Comparison of ENCODE assay signal across 17 cellular contexts in the genomic region with DNA sequence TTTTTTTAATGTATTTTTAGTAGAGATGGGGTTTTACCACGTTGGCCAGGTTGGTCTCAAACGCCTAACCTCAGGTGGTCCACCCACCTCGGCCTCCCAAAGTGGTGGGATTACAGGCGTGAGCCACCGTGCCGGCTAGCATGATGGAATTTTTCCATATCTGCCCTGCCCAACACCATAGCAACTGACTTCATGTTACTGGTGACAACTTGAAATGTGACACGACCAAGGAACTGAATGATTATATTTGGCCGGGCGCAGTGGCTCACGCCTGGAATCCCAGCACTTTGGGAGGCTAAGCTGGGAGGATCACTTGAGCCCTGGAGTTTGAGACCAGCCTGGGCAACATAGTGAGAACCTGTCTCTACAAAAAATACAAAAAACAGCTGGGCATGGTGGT. TPM values are rescaled to one million over a fixed set of nuclear protein-coding genes. Genes with fewer than 3 reads are reported as not detected.
"Had no signal": no experiment of that assay in that cellular context is flagged by ENCODE, and none has a peak within 500 bp of the region (broad histone marks: within the 10 kb centered on the region; RNA-seq: fewer than 3 reads in every experiment).

No MANE protein-coding gene starts in this region.

RNA-seq across cellular contexts. Expression of a gene that starts 17.0 kb away (rescaled TPM):
- total RNA-seq: activated B cell treated with CpG ODN at 0.5 μM for 24 hours; activated CD4-positive, alpha-beta memory T cell treated with anti-CD3 and anti-CD28 coated beads for 36 hours; activated CD4-positive, alpha-beta T cell treated with anti-CD3 and anti-CD28 coated beads, Interleukin-2, amount 10 ng/mL, durations not matched to agents 24 days and 14 days; activated CD8-positive, alpha-beta memory T cell treated with anti-CD3 and anti-CD28 coated beads for 36 hours; activated CD8-positive, alpha-beta T cell treated with anti-CD3 and anti-CD28 coated beads for 36 hours; activated naive CD4-positive, alpha-beta T cell treated with anti-CD3 and anti-CD28 coated beads for 36 hours; activated naive CD4-positive, alpha-beta T cell treated with anti-CD3 and anti-CD28 coated beads, Interleukin-2, amount 50 U/mL, for 72 hours; activated naive CD8-positive, alpha-beta T cell treated with anti-CD3 and anti-CD28 coated beads for 36 hours; activated T-cell treated with anti-CD3 and anti-CD28 coated beads, Interleukin-2, amount 50 U/mL, for 4 hours; activated T-cell treated with anti-CD3 and anti-CD28 coated beads, Interleukin-2, amount 50 U/mL, for 72 hours; activated T-helper 1 cell treated with anti-CD3 and anti-CD28 coated beads, Interleukin-12 subunit alpha, Interleukin-12 subunit beta, Interleukin-2, Interleukin-4 antibody, amounts not matched to agents 30 ng/mL and 10 ng/mL and 1 ng/mL, durations not matched to agents 14 hours and 24 hours and 36 hours; activated T-helper 17 cell treated with anti-CD3 and anti-CD28 coated beads, Interleukin-2, amount 50 U/mL, for 72 hours; adrenal gland; aorta; astrocyte; body of pancreas; breast epithelium had no signal
- polyA plus RNA-seq: adrenal gland, aorta had no signal

RNA-seq across cellular contexts. Expression of a gene that starts 34.4 kb away (rescaled TPM):
- total RNA-seq: activated B cell treated with CpG ODN at 0.5 μM for 24 hours; activated CD4-positive, alpha-beta memory T cell treated with anti-CD3 and anti-CD28 coated beads for 36 hours; activated CD4-positive, alpha-beta T cell treated with anti-CD3 and anti-CD28 coated beads, Interleukin-2, amount 10 ng/mL, durations not matched to agents 24 days and 14 days; activated CD8-positive, alpha-beta memory T cell treated with anti-CD3 and anti-CD28 coated beads for 36 hours; activated CD8-positive, alpha-beta T cell treated with anti-CD3 and anti-CD28 coated beads for 36 hours; activated naive CD4-positive, alpha-beta T cell treated with anti-CD3 and anti-CD28 coated beads for 36 hours; activated naive CD4-positive, alpha-beta T cell treated with anti-CD3 and anti-CD28 coated beads, Interleukin-2, amount 50 U/mL, for 72 hours; activated naive CD8-positive, alpha-beta T cell treated with anti-CD3 and anti-CD28 coated beads for 36 hours; activated T-cell treated with anti-CD3 and anti-CD28 coated beads, Interleukin-2, amount 50 U/mL, for 4 hours; activated T-cell treated with anti-CD3 and anti-CD28 coated beads, Interleukin-2, amount 50 U/mL, for 72 hours; activated T-helper 1 cell treated with anti-CD3 and anti-CD28 coated beads, Interleukin-12 subunit alpha, Interleukin-12 subunit beta, Interleukin-2, Interleukin-4 antibody, amounts not matched to agents 30 ng/mL and 10 ng/mL and 1 ng/mL, durations not matched to agents 14 hours and 24 hours and 36 hours; adrenal gland; aorta; astrocyte; body of pancreas; breast epithelium had no signal
